Comparison of ENCODE assay signal across 18 cellular contexts in the genomic region with DNA sequence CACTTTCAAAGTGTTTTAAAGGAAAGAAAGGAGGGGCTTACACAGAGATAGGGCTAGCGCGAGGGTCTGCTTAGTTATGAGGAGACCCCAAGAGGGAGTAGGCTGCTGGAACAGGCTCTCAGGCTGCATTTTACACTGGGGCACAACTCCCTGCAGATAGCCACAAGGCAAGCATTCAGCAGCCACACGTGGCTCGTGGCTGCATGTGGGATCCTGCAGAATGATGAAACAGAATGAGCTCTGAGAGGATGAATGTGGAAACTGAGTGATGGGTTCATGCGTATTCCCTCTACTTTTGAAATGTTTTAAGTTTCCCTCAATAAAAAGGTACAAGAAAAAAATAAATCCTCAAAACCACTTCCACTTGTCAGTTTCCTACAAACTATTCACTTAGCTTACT. TPM values are rescaled to one million over a fixed set of nuclear protein-coding genes. Genes with fewer than 3 reads are reported as not detected.
A peak's percentile ranks its signal among the peaks of the same experiment; 100 is the strongest.
DNase-seq lines count a peak whose midpoint lies in the region; ATAC-seq and TF ChIP-seq lines count a peak whose summit lies in the region.
"Had no signal": no experiment of that assay in that cellular context is flagged by ENCODE, and none has a peak within 500 bp of the region (broad histone marks: within the 10 kb centered on the region; RNA-seq: fewer than 3 reads in every experiment).

No MANE protein-coding gene starts in this region.

- no peak overlapping the region for H3K27ac ChIP-seq in sigmoid colon
- H3K27ac ChIP-seq: upper lobe of left lung had no signal

- H3K4me1 ChIP-seq in sigmoid colon, result peaks cover 0 to 12% (median 8%) of the 10 kb centered on the region in 4 donors

- intact Hi-C loops in sigmoid colon (cut with DNase I), result no loop called here

- TF ChIP-seq CTCF in sigmoid colon (IDR thresholded peaks at IDR 0.05), result no peak

- DNase-seq in activated T-cell treated with anti-CD3 and anti-CD28 coated beads, Interleukin-2, amount 50 U/mL, for 24 hours, result no peak
- DNase-seq in activated T-cell treated with anti-CD3 and anti-CD28 coated beads, Interleukin-2, amount 50 U/mL, for 48 hours, result no peak
- peak; percentile 43 for DNase-seq in MV-4-11 (lab: John Stamatoyannopoulos, UW)
- DNase-seq in central memory CD8-positive, alpha-beta T cell (ENCODE audit: low spot score in 2 of 2), result no peak
- DNase-seq in stimulated activated effector memory CD8-positive, alpha-beta T cell treated with anti-CD3 and anti-CD28 coated beads, Interleukin-12 subunit alpha, Interleukin-12 subunit beta, amount 100 ng/mL, for 72 hours (ENCODE audit: low spot score in 2 of 2), result peak in 1 of 2 donors; percentile 49
- DNase-seq in sigmoid colon, result no peak
- DNase-seq in germinal center (ENCODE audit: low spot score), result no peak
- DNase-seq in NCI-H1048 (lab: John Stamatoyannopoulos, UW), result no peak
- DNase-seq: amygdala; C1 segment of cervical spinal cord; cortex of kidney; DMS153; NCI-H1105 treated with DMSO at 0.1 percent for 48 hours; NCI-H2081 treated with DMSO at 0.1 percent for 48 hours; retina; SHP77 treated with DMSO at 0.1 percent for 48 hours; stimulated activated CD4-positive, alpha-beta T cell treated with anti-CD3 and anti-CD28 coated beads, Interleukin-2, amount 100 ng/mL, for 48 hours; upper lobe of left lung had no signal

- no peak for ATAC-seq in central memory CD8-positive, alpha-beta T cell (replicated peaks; ENCODE audit: extremely low read depth, poor library complexity, severe bottlenecking)
- no peak for ATAC-seq in stimulated activated effector memory CD8-positive, alpha-beta T cell treated with anti-CD3 and anti-CD28 coated beads, Interleukin-12 subunit alpha, Interleukin-12 subunit beta, amount 100 ng/mL, for 72 hours

- peaks cover 17% of the 10 kb centered on the region for H3K36me3 Mint-ChIP-seq in activated T-cell treated with anti-CD3 and anti-CD28 coated beads, Interleukin-2, amount 50 U/mL, for 24 hours (ENCODE audit: low read depth)
- peaks cover 12% of the 10 kb centered on the region for H3K36me3 Mint-ChIP-seq in central memory CD8-positive, alpha-beta T cell (ENCODE audit: insufficient read depth)
- peaks cover 18% of the 10 kb centered on the region for H3K36me3 Mint-ChIP-seq in stimulated activated effector memory CD8-positive, alpha-beta T cell treated with anti-CD3 and anti-CD28 coated beads, Interleukin-12 subunit alpha, Interleukin-12 subunit beta, amount 100 ng/mL, for 72 hours

- no peaks in the 10 kb centered on the region for H3K27me3 Mint-ChIP-seq in activated T-cell treated with anti-CD3 and anti-CD28 coated beads, Interleukin-2, amount 50 U/mL, for 24 hours
- H3K27me3 Mint-ChIP-seq in central memory CD8-positive, alpha-beta T cell, result no peaks in the 10 kb centered on the region

- peak overlapping the region; percentile 34 for H3K4me3 Mint-ChIP-seq in activated T-cell treated with anti-CD3 and anti-CD28 coated beads, Interleukin-2, amount 50 U/mL, for 24 hours
- peak overlapping the region; percentile 36 for H3K4me3 Mint-ChIP-seq in central memory CD8-positive, alpha-beta T cell
- peak overlapping the region; percentile 53 for H3K4me3 Mint-ChIP-seq in stimulated activated effector memory CD8-positive, alpha-beta T cell treated with anti-CD3 and anti-CD28 coated beads, Interleukin-12 subunit alpha, Interleukin-12 subunit beta, amount 100 ng/mL, for 72 hours

- peaks cover 90% of the 10 kb centered on the region for H3K4me1 Mint-ChIP-seq in activated T-cell treated with anti-CD3 and anti-CD28 coated beads, Interleukin-2, amount 50 U/mL, for 24 hours (ENCODE audit: low read depth)
- H3K4me1 Mint-ChIP-seq in central memory CD8-positive, alpha-beta T cell, result peaks cover 88% of the 10 kb centered on the region
- peaks cover 92% of the 10 kb centered on the region for H3K4me1 Mint-ChIP-seq in stimulated activated effector memory CD8-positive, alpha-beta T cell treated with anti-CD3 and anti-CD28 coated beads, Interleukin-12 subunit alpha, Interleukin-12 subunit beta, amount 100 ng/mL, for 72 hours

- H3K4me3 ChIP-seq in sigmoid colon, result no peak overlapping the region
- H3K4me3 ChIP-seq: upper lobe of left lung had no signal

- no peak for TF ChIP-seq EP300 in sigmoid colon (IDR thresholded peaks at IDR 0.05)

- WGBS in sigmoid colon, 2 donors, result 88 to 92% methylated on average over 5 of the region's 5 CpGs

- no peak for TF ChIP-seq POLR2A in sigmoid colon (IDR thresholded peaks at IDR 0.05)

- no peaks in the 10 kb centered on the region for H3K36me3 ChIP-seq in sigmoid colon
- H3K36me3 ChIP-seq: upper lobe of left lung had no signal

- H3K9me3 Mint-ChIP-seq in activated T-cell treated with anti-CD3 and anti-CD28 coated beads, Interleukin-2, amount 50 U/mL, for 24 hours, result no peaks in the 10 kb centered on the region
- H3K9me3 Mint-ChIP-seq in central memory CD8-positive, alpha-beta T cell, result no peaks in the 10 kb centered on the region
- no peaks in the 10 kb centered on the region for H3K9me3 Mint-ChIP-seq in stimulated activated effector memory CD8-positive, alpha-beta T cell treated with anti-CD3 and anti-CD28 coated beads, Interleukin-12 subunit alpha, Interleukin-12 subunit beta, amount 100 ng/mL, for 72 hours

- H3K27ac Mint-ChIP-seq in activated T-cell treated with anti-CD3 and anti-CD28 coated beads, Interleukin-2, amount 50 U/mL, for 24 hours, result peak overlapping the region; percentile 88
- H3K27ac Mint-ChIP-seq in central memory CD8-positive, alpha-beta T cell (ENCODE audit: low read depth), result peak overlapping the region; percentile 73
- H3K27ac Mint-ChIP-seq in stimulated activated effector memory CD8-positive, alpha-beta T cell treated with anti-CD3 and anti-CD28 coated beads, Interleukin-12 subunit alpha, Interleukin-12 subunit beta, amount 100 ng/mL, for 72 hours, result peak overlapping the region; percentile 86

- no peaks in the 10 kb centered on the region for H3K27me3 ChIP-seq in sigmoid colon
- H3K27me3 ChIP-seq: upper lobe of left lung had no signal

- no peaks in the 10 kb centered on the region for H3K9me3 ChIP-seq in sigmoid colon
- H3K9me3 ChIP-seq: upper lobe of left lung had no signal

RNA-seq across cellular contexts. Expression of a gene that starts 37.0 kb away (rescaled TPM):
- 10 to 100 TPM; 16.6 to 23.2 (median 20.4) TPM for total RNA-seq in sigmoid colon
- 10 to 100 TPM in 1 of 3 donors, 1 to 10 TPM in 2; 7.2 to 17.8 (median 7.2) TPM for polyA plus RNA-seq in sigmoid colon
